Comparison of ENCODE assay signal across 8 cellular contexts in the genomic region with DNA sequence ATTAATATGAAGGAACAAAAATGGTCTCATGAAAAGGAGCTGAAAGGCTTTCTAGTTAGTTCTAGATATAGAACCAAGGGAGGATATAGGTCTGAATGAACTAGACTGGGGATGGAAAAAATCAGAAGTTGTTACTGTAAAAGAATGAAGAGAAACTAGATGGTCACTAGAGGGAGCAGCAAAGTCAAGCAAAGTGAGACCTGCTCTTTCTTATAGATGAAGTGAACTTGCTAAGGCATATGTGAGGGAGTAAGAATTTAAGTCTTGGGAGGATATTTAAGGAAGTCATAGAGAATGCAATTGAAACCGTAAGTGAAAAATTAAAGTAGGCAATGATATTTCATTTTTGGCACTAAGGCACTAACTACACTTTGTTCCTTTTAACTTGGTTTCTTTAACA.
DNase-seq lines count a peak whose midpoint lies in the region; ATAC-seq and TF ChIP-seq lines count a peak whose summit lies in the region.
"Not testable (repeated sequence)": the region's sequence is repeated elsewhere in the genome, so short reads cannot be mapped to it uniquely, and the experiment has no call there.

No MANE protein-coding gene starts in this region.

- not testable (repeated sequence) for H3K9me3 Mint-ChIP-seq in neural crest cell

- H3K36me3 Mint-ChIP-seq in neural crest cell (ENCODE audit: low read depth): not testable (repeated sequence)

- not testable (repeated sequence) for H3K9me2 ChIP-seq in GM23248 (ENCODE audit: insufficient read depth)

- not testable (repeated sequence) for H2AFZ ChIP-seq in GM23248

- H3K4me2 ChIP-seq in GM23248 (ENCODE audit: unreplicated experiment): not testable (repeated sequence)

- peak; percentile 45 for TF ChIP-seq CTCF in BJ (IDR thresholded peaks at IDR 0.05; ENCODE audit: insufficient read depth, low read depth, low read length)
- peak; percentile 51 for TF ChIP-seq CTCF in WERI-Rb-1 (IDR thresholded peaks at IDR 0.05; ENCODE audit: low read depth, low read length)
- peak; percentile 58 for TF ChIP-seq CTCF in neural crest cell (conservative IDR thresholded peaks at IDR 0.05)

- in situ Hi-C loops in GM23248 (cut with MboI): not testable (repeated sequence)

- H3K27me3 Mint-ChIP-seq in neural crest cell (ENCODE audit: low read depth): not testable (repeated sequence)

- not testable (repeated sequence) for H3K9ac ChIP-seq in GM23248

- POLR2A ChIA-PET in BJ (lab: Charles Lee): not testable (repeated sequence)

- WGBS in GM23248 (ENCODE audit: low coverage in 1 of 2, low lambda C conversion rate in 2 of 2, missing lambda C conversion rate in 2 of 2), 2 experiments: 84 to 100% methylated on average over 1 of the region's 1 CpG

- ATAC-seq in GM18511 (IDR thresholded peaks at IDR 0.05; ENCODE audit: unreplicated experiment) (peak; percentile 76), HG03460 (IDR thresholded peaks at IDR 0.05; ENCODE audit: unreplicated experiment) (peak; percentile 69)

- not testable (repeated sequence) for H3K79me2 ChIP-seq in GM23248 (ENCODE audit: insufficient read depth)

- not testable (repeated sequence) for H4K20me1 ChIP-seq in GM23248 (ENCODE audit: insufficient read depth)

- H3K4me3 ChIP-seq in BJ (ENCODE audit: low read depth, low read length); GM23248; WERI-Rb-1 (ENCODE audit: low read depth, low read length): not testable (repeated sequence)

- DNase-seq in BJ (ENCODE audit: low read depth): peak; percentile 3
- peak; percentile 63 for DNase-seq in GM23248
- peak; percentile 37 for DNase-seq in NCI-H69 (lab: John Stamatoyannopoulos, UW)
- peak; percentile 19 for DNase-seq in WERI-Rb-1
- DNase-seq in foreskin melanocyte: peak; percentile 28
- DNase-seq in neural crest cell (ENCODE audit: low read depth, low spot score): not testable (repeated sequence)

- H3K9me3 ChIP-seq in GM23248 (ENCODE audit: low read depth); WERI-Rb-1 (ENCODE audit: severe bottlenecking): not testable (repeated sequence)

- not testable (repeated sequence) for H3K36me3 ChIP-seq in BJ (ENCODE audit: control insufficient read depth, insufficient read depth, low read length); GM23248 (ENCODE audit: low read depth); WERI-Rb-1

- not testable (repeated sequence) for H3K27ac Mint-ChIP-seq in neural crest cell (ENCODE audit: unreplicated experiment)

- H3K4me3 Mint-ChIP-seq in neural crest cell: not testable (repeated sequence)

- not testable (repeated sequence) for H3K4me1 Mint-ChIP-seq in neural crest cell

- H3K27ac ChIP-seq in GM23248, WERI-Rb-1: not testable (repeated sequence)

- not testable (repeated sequence) for H3F3A ChIP-seq in GM23248 (ENCODE audit: insufficient read depth)

- H3K4me1 ChIP-seq in GM23248 (ENCODE audit: insufficient read depth): not testable (repeated sequence)

- H3K27me3 ChIP-seq in BJ (ENCODE audit: control insufficient read depth, insufficient read depth, low read length); GM23248 (replicated peaks; ENCODE audit: insufficient read depth); WERI-Rb-1 (ENCODE audit: insufficient read depth, low read depth, severe bottlenecking): not testable (repeated sequence)

- CTCF ChIA-PET in BJ (lab: Yijun Ruan, JAX): not testable (repeated sequence)
